In the genomic region with DNA sequence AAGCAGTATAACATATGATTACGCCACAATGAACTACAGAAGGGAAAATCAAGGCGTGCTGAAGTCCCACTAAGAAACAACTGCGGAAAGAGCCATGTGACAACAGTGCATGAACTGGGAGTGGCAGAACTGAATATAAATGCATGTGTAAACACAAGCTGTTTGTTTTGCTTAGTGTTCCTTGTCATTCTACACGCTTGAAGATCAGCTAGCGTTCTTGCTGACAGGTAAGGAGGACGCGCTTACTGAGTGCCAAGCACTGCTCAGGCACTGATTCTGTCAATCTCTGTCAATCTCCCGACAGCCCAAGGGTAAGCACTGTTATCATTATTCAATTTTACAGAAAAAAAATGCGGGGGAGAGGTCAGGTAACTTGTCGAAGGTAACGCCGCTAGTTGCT, we compare ENCODE assay signal across 8 cellular contexts. TPM values are rescaled to one million over a fixed set of nuclear protein-coding genes. Genes with fewer than 3 reads are reported as not detected.
DNase-seq lines count a peak whose midpoint lies in the region; ATAC-seq, FAIRE-seq and TF ChIP-seq lines count a peak whose summit lies in the region.

No MANE protein-coding gene starts in this region.

- H3K4me3 ChIP-seq in HEK293 (ENCODE audit: low read depth, low read length) (peak overlapping the region; percentile 98), NB4 (ENCODE audit: low read depth, low read length) (peak overlapping the region; percentile 96), ascending aorta (peak overlapping the region; percentile 75 to 98)

- DNase-seq in SKM-1 treated with dmso at 0.1 percent for 144 hours (lab: John Stamatoyannopoulos, UW; ENCODE audit: unreplicated experiment): peak; percentile 62
- no peak for DNase-seq in SKM-1 (lab: John Stamatoyannopoulos, UW; ENCODE audit: unreplicated experiment)
- DNase-seq in NB4 (ENCODE audit: low read depth): no peak
- DNase-seq in ascending aorta (ENCODE audit: low spot score in 2 of 2): no peak
- peak; percentile 57 for DNase-seq in iris pigment epithelial cell (ENCODE audit: low read depth)
- no peak for DNase-seq in stimulated activated naive CD8-positive, alpha-beta T cell treated with anti-CD3 and anti-CD28 coated beads, Interleukin-15, Interleukin-2, amounts not matched to agents 100 U/mL and 50 U/mL, for 24 hours
- DNase-seq in D721Med (ENCODE audit: insufficient read length, low spot score): no peak

- no peaks in the 10 kb centered on the region for H3K27me3 ChIP-seq in ascending aorta

- POLR2A ChIA-PET in HEK293 (lab: Yijun Ruan, JAX): interaction anchor here (0.9 to 3.1 kb wide), 7 partner anchors 12 to 802 kb away, joined by 3 to 16 read pairs (median 3); a partner anchor contains a TSS

- TF ChIP-seq CTCF in HEK293 (tag by site-specific recombination; IDR thresholded peaks at IDR 0.05): no peak
- no peak for TF ChIP-seq CTCF in NB4 (IDR thresholded peaks at IDR 0.05; ENCODE audit: low read depth, low read length)
- no peak for TF ChIP-seq CTCF in ascending aorta (IDR thresholded peaks at IDR 0.05)
- TF ChIP-seq CTCF in D721Med (IDR thresholded peaks at IDR 0.05; ENCODE audit: insufficient read depth, missing control alignments): no peak

- H3K36me3 ChIP-seq in HEK293 (ENCODE audit: control insufficient read depth in 2 of 2, insufficient read depth in 1 of 2, low read length in 2 of 2) (peaks cover 3 to 50% of the 10 kb centered on the region in 2 experiments), ascending aorta (peaks cover 0 to 7% of the 10 kb centered on the region in 2 donors)

- no peak for TF ChIP-seq POLR2A in NB4 (IDR thresholded peaks at IDR 0.05; ENCODE audit: extremely low read depth, insufficient read length)

- H3K27ac ChIP-seq in HEK293 (ENCODE audit: extremely low read depth, low read depth, low read length): no peak overlapping the region; the same call in 1 of the 2 replicates
- peak overlapping the region; percentile 94 for H3K27ac ChIP-seq in ascending aorta

- no peaks in the 10 kb centered on the region for H3K9me3 ChIP-seq in HEK293 (ENCODE audit: control insufficient read depth, insufficient read depth, low read depth, low read length)
- no peaks in the 10 kb centered on the region for H3K9me3 ChIP-seq in ascending aorta

- CTCF ChIA-PET in HEK293 (lab: Yijun Ruan, JAX): no interaction called here

- peak; percentile 34 for ATAC-seq in stimulated activated naive CD8-positive, alpha-beta T cell treated with anti-CD3 and anti-CD28 coated beads, Interleukin-15, Interleukin-2, amounts not matched to agents 100 U/mL and 50 U/mL, for 24 hours

- intact Hi-C loops in ascending aorta (cut with DNase I): loop anchor here (1.0 kb wide), 4 partner anchors 31 to 851 kb away; a partner anchor contains a TSS

- no peak for FAIRE-seq in D721Med (lab: Jason Lieb, UNC)

- H3K4me1 ChIP-seq in HEK293 (ENCODE audit: control insufficient read depth, insufficient read depth, low read length) (peaks cover 9% of the 10 kb centered on the region), ascending aorta (peaks cover 8 to 29% of the 10 kb centered on the region in 2 donors)

TF ChIP-seq in HEK293, 187 proteins besides CTCF, POLR2A, EP300 and RAD21:
- TF ChIP-seq, protein P1, sequence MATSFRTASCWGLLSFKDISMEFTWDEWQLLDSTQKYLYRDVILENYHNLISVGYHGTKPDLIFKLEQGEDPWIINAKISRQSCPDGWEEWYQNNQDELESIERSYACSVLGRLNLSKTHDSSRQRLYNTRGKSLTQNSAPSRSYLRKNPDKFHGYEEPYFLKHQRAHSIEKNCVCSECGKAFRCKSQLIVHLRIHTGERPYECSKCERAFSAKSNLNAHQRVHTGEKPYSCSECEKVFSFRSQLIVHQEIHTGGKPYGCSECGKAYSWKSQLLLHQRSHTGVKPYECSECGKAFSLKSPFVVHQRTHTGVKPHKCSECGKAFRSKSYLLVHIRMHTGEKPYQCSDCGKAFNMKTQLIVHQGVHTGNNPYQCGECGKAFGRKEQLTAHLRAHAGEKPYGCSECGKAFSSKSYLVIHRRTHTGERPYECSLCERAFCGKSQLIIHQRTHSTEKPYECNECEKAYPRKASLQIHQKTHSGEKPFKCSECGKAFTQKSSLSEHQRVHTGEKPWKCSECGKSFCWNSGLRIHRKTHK (tag by site-specific recombination; IDR thresholded peaks at IDR 0.05): no peak
- TF ChIP-seq ZFP41 (tag by site-specific recombination; IDR thresholded peaks at IDR 0.05; ENCODE audit: borderline replicate concordance): no peak
- no peak for TF ChIP-seq SP3 (tag by site-specific recombination; IDR thresholded peaks at IDR 0.05)
- 0 out of 2 replicates have a peak, but pooled peaks have one; percentile 20 for TF ChIP-seq ZFP69B (tag by site-specific recombination; IDR thresholded peaks at IDR 0.05)
- peak; percentile 86; the same call in 1 of the 2 replicates for TF ChIP-seq GFI1B (tag by site-specific recombination; IDR thresholded peaks at IDR 0.05)
- TF ChIP-seq WT1 (tag by site-specific recombination; IDR thresholded peaks at IDR 0.05): peak; percentile 25; the same call in 1 of the 2 replicates
- TF ChIP-seq, protein P2, sequence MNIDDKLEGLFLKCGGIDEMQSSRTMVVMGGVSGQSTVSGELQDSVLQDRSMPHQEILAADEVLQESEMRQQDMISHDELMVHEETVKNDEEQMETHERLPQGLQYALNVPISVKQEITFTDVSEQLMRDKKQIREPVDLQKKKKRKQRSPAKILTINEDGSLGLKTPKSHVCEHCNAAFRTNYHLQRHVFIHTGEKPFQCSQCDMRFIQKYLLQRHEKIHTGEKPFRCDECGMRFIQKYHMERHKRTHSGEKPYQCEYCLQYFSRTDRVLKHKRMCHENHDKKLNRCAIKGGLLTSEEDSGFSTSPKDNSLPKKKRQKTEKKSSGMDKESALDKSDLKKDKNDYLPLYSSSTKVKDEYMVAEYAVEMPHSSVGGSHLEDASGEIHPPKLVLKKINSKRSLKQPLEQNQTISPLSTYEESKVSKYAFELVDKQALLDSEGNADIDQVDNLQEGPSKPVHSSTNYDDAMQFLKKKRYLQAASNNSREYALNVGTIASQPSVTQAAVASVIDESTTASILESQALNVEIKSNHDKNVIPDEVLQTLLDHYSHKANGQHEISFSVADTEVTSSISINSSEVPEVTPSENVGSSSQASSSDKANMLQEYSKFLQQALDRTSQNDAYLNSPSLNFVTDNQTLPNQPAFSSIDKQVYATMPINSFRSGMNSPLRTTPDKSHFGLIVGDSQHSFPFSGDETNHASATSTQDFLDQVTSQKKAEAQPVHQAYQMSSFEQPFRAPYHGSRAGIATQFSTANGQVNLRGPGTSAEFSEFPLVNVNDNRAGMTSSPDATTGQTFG (tag by site-specific recombination; IDR thresholded peaks at IDR 0.05; ENCODE audit: borderline replicate concordance): no peak
- TF ChIP-seq, protein P3, sequence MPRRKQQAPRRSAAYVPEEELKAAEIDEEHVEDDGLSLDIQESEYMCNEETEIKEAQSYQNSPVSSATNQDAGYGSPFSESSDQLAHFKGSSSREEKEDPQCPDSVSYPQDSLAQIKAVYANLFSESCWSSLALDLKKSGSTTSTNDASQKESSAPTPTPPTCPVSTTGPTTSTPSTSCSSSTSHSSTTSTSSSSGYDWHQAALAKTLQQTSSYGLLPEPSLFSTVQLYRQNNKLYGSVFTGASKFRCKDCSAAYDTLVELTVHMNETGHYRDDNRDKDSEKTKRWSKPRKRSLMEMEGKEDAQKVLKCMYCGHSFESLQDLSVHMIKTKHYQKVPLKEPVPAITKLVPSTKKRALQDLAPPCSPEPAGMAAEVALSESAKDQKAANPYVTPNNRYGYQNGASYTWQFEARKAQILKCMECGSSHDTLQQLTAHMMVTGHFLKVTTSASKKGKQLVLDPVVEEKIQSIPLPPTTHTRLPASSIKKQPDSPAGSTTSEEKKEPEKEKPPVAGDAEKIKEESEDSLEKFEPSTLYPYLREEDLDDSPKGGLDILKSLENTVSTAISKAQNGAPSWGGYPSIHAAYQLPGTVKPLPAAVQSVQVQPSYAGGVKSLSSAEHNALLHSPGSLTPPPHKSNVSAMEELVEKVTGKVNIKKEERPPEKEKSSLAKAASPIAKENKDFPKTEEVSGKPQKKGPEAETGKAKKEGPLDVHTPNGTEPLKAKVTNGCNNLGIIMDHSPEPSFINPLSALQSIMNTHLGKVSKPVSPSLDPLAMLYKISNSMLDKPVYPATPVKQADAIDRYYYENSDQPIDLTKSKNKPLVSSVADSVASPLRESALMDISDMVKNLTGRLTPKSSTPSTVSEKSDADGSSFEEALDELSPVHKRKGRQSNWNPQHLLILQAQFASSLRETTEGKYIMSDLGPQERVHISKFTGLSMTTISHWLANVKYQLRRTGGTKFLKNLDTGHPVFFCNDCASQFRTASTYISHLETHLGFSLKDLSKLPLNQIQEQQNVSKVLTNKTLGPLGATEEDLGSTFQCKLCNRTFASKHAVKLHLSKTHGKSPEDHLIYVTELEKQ (tag by site-specific recombination; IDR thresholded peaks at IDR 0.05; ENCODE audit: borderline replicate concordance): 0 out of 2 replicates have a peak, but pooled peaks have one; percentile 32
- TF ChIP-seq REPIN1 (tag by site-specific recombination; IDR thresholded peaks at IDR 0.05; ENCODE audit: low read depth): 0 out of 2 replicates have a peak, but pooled peaks have one; percentile 62
- TF ChIP-seq ZNF350 (tag by site-specific recombination; IDR thresholded peaks at IDR 0.05): no peak
- TF ChIP-seq ZNF777 (tag by site-specific recombination; IDR thresholded peaks at IDR 0.05; ENCODE audit: borderline replicate concordance): no peak

RNA-seq across cellular contexts. Expression of a gene that starts 0.5 kb away (rescaled TPM):
- total RNA-seq in ascending aorta: 10.2 TPM

RNA-seq across cellular contexts. Expression of a gene that starts 0.6 kb away (rescaled TPM):
- total RNA-seq in ascending aorta: 120 TPM

RNA-seq across cellular contexts. Expression of a gene that starts 30.8 kb away (rescaled TPM):
- 263 TPM for total RNA-seq in ascending aorta

Comparison
In these comparisons a context has a peak if more than half of its experiments do, and no peak if none do; other contexts are left out.
1. DNase-seq: peak in SKM-1 treated with dmso at 0.1 percent for 144 hours (single experiment) and iris pigment epithelial cell (single experiment); none in SKM-1 (single experiment), NB4 (single experiment), ascending aorta (0 of 2), stimulated activated naive CD8-positive, alpha-beta T cell treated with anti-CD3 and anti-CD28 coated beads, Interleukin-15, Interleukin-2, amounts not matched to agents 100 U/mL and 50 U/mL, for 24 hours (single experiment) and D721Med (single experiment).
2. Peak in every context shown above with its lines, with median percentiles within 50 percentile points of each other: H3K4me3 ChIP-seq.